ENCODE assay signal across 9 cellular contexts in the genomic region with DNA sequence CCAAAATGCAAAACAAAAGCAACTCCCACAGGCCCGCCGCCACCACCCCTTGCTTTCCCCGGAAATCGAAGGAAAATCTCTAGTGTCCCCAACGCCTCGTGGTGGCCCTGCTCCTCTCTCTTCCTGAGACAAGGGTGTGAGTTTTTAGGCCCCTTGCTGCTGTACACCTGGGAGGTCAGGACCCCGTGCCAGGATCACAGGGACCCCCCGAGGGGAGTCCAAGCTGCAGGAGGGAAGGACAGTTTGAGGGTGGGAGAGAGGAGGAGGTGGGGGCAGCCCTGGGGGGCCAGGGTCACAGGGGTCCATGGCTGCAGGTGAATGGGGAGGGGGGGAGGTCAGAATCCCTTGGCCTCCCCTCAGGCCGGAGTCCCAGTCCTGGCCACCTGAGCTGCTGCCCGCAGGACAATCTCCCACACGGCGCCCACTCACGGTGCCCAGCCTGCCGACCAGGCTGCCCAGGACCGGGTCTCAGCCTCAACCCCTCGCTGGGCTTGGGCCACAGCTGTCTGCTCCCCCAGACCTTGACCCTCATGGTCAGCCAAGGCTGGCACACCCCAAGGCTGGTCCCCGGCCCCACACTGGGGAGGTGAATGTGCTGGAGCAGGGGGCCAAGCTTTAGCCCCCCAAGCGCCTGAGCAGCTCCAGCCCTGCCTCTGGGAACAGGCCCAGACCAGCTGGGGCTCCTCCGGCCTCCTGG. TPM values are rescaled to one million over a fixed set of nuclear protein-coding genes. Genes with fewer than 3 reads are reported as not detected.
DNase-seq lines count a peak whose midpoint lies in the region; ATAC-seq and TF ChIP-seq lines count a peak whose summit lies in the region.
"Had no signal": no experiment of that assay in that cellular context is flagged by ENCODE, and none has a peak within 500 bp of the region (broad histone marks: within the 10 kb centered on the region; RNA-seq: fewer than 3 reads in every experiment).

No MANE protein-coding gene starts in this region.

- H3K4me1 Mint-ChIP-seq in GM23338 (peaks cover 6% of the 10 kb centered on the region), T-helper 17 cell (peaks cover 16% of the 10 kb centered on the region)

- H3K9me3 ChIP-seq in T-helper 17 cell (ENCODE audit: control insufficient read depth, low read length, poor library complexity, severe bottlenecking) (no peaks in the 10 kb centered on the region), sigmoid colon (no peaks in the 10 kb centered on the region), vagina (no peaks in the 10 kb centered on the region)
- H3K9me3 ChIP-seq: ascending aorta had no signal

- intact Hi-C loops in left cardiac atrium (cut with DNase I) = loop anchor here (5.0 kb wide), 2 partner anchors 229 to 234 kb away; no protein-coding TSS in a partner anchor
- intact Hi-C loops in sigmoid colon (cut with DNase I) = loop anchor here (2.0 to 5.0 kb wide), 2 partner anchors 109 to 220 kb away; a partner anchor contains a TSS
- intact Hi-C loops in vagina (cut with DNase I) = loop anchor here (5.0 kb wide), 2 partner anchors 109 to 229 kb away; a partner anchor contains a TSS

- H3K36me3 Mint-ChIP-seq in GM23338 (ENCODE audit: low read depth) (no peaks in the 10 kb centered on the region; the same call in 2 of the 3 replicates), T-helper 17 cell (ENCODE audit: low read depth) (peaks cover 4% of the 10 kb centered on the region)

- peaks cover 2% of the 10 kb centered on the region; the same call in 1 of the 3 replicates for H3K9me3 Mint-ChIP-seq in GM23338

- DNase-seq in GM23338 (ENCODE audit: low spot score) (no peak), T-helper 17 cell (no peak), left cardiac atrium (peak; percentile 20), sigmoid colon (peak; percentile 63), NCI-H146 (lab: John Stamatoyannopoulos, UW) (no peak), vagina (ENCODE audit: extremely low spot score in 2 of 2) (no peak), OCI-M2 (lab: John Stamatoyannopoulos, UW; ENCODE audit: unreplicated experiment) (no peak)

- H3F3A ChIP-seq in GM23338 (replicated peaks; ENCODE audit: low read depth) = no peaks in the 10 kb centered on the region

- H3K4me2 ChIP-seq in GM23338 = no peak overlapping the region

- no peak for TF ChIP-seq EP300 in sigmoid colon (IDR thresholded peaks at IDR 0.05)

- H3K4me3 Mint-ChIP-seq in GM23338 = peak overlapping the region; percentile 24; the same call in 1 of the 3 replicates
- peak overlapping the region; percentile 88 for H3K4me3 Mint-ChIP-seq in T-helper 17 cell

- no peaks in the 10 kb centered on the region for H3K9me2 ChIP-seq in GM23338 (ENCODE audit: insufficient read depth)

- H2AFZ ChIP-seq in GM23338 = no peak overlapping the region

- TF ChIP-seq POLR2A in sigmoid colon (IDR thresholded peaks at IDR 0.05) (no peak), vagina (IDR thresholded peaks at IDR 0.05) (no peak)

- H3K27me3 Mint-ChIP-seq in GM23338 (ENCODE audit: insufficient read depth, low read depth, poor library complexity) (peaks cover 22% of the 10 kb centered on the region), T-helper 17 cell (no peaks in the 10 kb centered on the region)

- H3K27ac ChIP-seq in GM23338 (ENCODE audit: low read depth) (no peak overlapping the region), sigmoid colon (peak overlapping the region; percentile 9 to 75 (median 65)), vagina (no peak overlapping the region)
- H3K27ac ChIP-seq: ascending aorta had no signal

- 35 to 54% methylated on average over 19 of the region's 19 CpGs for WGBS in sigmoid colon, 2 donors

- H3K4me3 ChIP-seq in GM23338 (no peak overlapping the region), sigmoid colon (peak overlapping the region in 1 of 4 donors; percentile 21), vagina (peak overlapping the region in 1 of 2 donors; percentile 4)

- H3K27ac Mint-ChIP-seq in GM23338 (no peak overlapping the region), T-helper 17 cell (peak overlapping the region; percentile 97)

- no peaks in the 10 kb centered on the region for H3K79me2 ChIP-seq in GM23338 (replicated peaks; ENCODE audit: insufficient read depth)

- H3K36me3 ChIP-seq in GM23338 (ENCODE audit: insufficient read depth) (no peaks in the 10 kb centered on the region), sigmoid colon (peaks cover 0 to 5% (median 2%) of the 10 kb centered on the region in 4 donors), vagina (no peaks in the 10 kb centered on the region)
- H3K36me3 ChIP-seq: ascending aorta had no signal

- peaks cover 5% of the 10 kb centered on the region; the same call in 1 of the 2 replicates for H4K20me1 ChIP-seq in GM23338 (replicated peaks; ENCODE audit: insufficient read depth)

- H3K27me3 ChIP-seq in GM23338 (ENCODE audit: insufficient read depth) (0 out of 2 replicates have a peak, but pooled peaks cover 4% of the 10 kb centered on the region), sigmoid colon (no peaks in the 10 kb centered on the region), vagina (no peaks in the 10 kb centered on the region)
- H3K27me3 ChIP-seq: ascending aorta had no signal

- TF ChIP-seq CTCF in GM23338 (conservative IDR thresholded peaks at IDR 0.05; ENCODE audit: low read depth in 2 of 2) (no peak), sigmoid colon (IDR thresholded peaks at IDR 0.05) (no peak), vagina (IDR thresholded peaks at IDR 0.05) (no peak)

- H3K4me1 ChIP-seq in GM23338 (ENCODE audit: insufficient read depth) (no peaks in the 10 kb centered on the region), sigmoid colon (peaks cover 0 to 75% (median 56%) of the 10 kb centered on the region in 4 donors), vagina (peaks cover 39% of the 10 kb centered on the region)

- ATAC-seq in GM23338 (no peak), T-helper 17 cell (no peak), left cardiac atrium (no peak), GM19324 (IDR thresholded peaks at IDR 0.05; ENCODE audit: low FRiP score, unreplicated experiment) (no peak)

TF ChIP-seq in GM23338, 12 proteins besides CTCF, POLR2A, EP300 and RAD21 (continues in another document):
- TF ChIP-seq, protein P1, sequence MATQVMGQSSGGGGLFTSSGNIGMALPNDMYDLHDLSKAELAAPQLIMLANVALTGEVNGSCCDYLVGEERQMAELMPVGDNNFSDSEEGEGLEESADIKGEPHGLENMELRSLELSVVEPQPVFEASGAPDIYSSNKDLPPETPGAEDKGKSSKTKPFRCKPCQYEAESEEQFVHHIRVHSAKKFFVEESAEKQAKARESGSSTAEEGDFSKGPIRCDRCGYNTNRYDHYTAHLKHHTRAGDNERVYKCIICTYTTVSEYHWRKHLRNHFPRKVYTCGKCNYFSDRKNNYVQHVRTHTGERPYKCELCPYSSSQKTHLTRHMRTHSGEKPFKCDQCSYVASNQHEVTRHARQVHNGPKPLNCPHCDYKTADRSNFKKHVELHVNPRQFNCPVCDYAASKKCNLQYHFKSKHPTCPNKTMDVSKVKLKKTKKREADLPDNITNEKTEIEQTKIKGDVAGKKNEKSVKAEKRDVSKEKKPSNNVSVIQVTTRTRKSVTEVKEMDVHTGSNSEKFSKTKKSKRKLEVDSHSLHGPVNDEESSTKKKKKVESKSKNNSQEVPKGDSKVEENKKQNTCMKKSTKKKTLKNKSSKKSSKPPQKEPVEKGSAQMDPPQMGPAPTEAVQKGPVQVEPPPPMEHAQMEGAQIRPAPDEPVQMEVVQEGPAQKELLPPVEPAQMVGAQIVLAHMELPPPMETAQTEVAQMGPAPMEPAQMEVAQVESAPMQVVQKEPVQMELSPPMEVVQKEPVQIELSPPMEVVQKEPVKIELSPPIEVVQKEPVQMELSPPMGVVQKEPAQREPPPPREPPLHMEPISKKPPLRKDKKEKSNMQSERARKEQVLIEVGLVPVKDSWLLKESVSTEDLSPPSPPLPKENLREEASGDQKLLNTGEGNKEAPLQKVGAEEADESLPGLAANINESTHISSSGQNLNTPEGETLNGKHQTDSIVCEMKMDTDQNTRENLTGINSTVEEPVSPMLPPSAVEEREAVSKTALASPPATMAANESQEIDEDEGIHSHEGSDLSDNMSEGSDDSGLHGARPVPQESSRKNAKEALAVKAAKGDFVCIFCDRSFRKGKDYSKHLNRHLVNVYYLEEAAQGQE (IDR thresholded peaks at IDR 0.05; ENCODE audit: unreplicated experiment) = no peak
- no peak for TF ChIP-seq ZNF331 (CRISPR knock-in tag; IDR thresholded peaks at IDR 0.05; ENCODE audit: low read depth)
- TF ChIP-seq, protein P2, sequence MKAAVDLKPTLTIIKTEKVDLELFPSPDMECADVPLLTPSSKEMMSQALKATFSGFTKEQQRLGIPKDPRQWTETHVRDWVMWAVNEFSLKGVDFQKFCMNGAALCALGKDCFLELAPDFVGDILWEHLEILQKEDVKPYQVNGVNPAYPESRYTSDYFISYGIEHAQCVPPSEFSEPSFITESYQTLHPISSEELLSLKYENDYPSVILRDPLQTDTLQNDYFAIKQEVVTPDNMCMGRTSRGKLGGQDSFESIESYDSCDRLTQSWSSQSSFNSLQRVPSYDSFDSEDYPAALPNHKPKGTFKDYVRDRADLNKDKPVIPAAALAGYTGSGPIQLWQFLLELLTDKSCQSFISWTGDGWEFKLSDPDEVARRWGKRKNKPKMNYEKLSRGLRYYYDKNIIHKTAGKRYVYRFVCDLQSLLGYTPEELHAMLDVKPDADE (IDR thresholded peaks at IDR 0.05) = no peak
- no peak for TF ChIP-seq EZH2 (IDR thresholded peaks at IDR 0.05; ENCODE audit: low read depth, unreplicated experiment)
- TF ChIP-seq ZNF114 (CRISPR knock-in tag; IDR thresholded peaks at IDR 0.05) = no peak
- no peak for TF ChIP-seq POLR2AphosphoS5 (IDR thresholded peaks at IDR 0.05; ENCODE audit: low read depth)

RNA-seq across cellular contexts. Expression of a gene that starts 19.9 kb away (rescaled TPM):
- 1.4 and 1.8 TPM in 2 replicates for total RNA-seq in GM23338 (2014; rRNA removed; shearing (Covaris generic))
- polyA plus RNA-seq in GM23338 (2016; fragmentation: Nextera tagmentation; extraction: Ambion mirVana) (0.38 and 0.48 TPM in 2 replicates), sigmoid colon (1 to 10 TPM in 2 of 3 donors, under 1 TPM in 1; 0.60 to 3.2 (median 2.6) TPM)
- total RNA-seq in T-helper 17 cell (10 to 100 TPM; 17.3 to 35.4 TPM), left cardiac atrium (10 to 100 TPM; 15.5 to 25.0 TPM), sigmoid colon (10 to 100 TPM in 1 of 4 donors, 1 to 10 TPM in 3; 7.1 to 15.5 (median 7.6) TPM), vagina (4.7 TPM)

Comparison
In these comparisons a context has a peak if more than half of its experiments do, and no peak if none do; other contexts are left out.
1. DNase-seq: peak in left cardiac atrium (single experiment) and sigmoid colon (single experiment); none in GM23338 (single experiment), T-helper 17 cell (0 of 3), NCI-H146 (single experiment), vagina (0 of 2) and OCI-M2 (single experiment).
2. H3K27ac ChIP-seq: peak in sigmoid colon (4 of 4); none in GM23338 (single experiment) and vagina (single experiment).